Comparison of ENCODE assay signal across 12 cellular contexts in the genomic region with DNA sequence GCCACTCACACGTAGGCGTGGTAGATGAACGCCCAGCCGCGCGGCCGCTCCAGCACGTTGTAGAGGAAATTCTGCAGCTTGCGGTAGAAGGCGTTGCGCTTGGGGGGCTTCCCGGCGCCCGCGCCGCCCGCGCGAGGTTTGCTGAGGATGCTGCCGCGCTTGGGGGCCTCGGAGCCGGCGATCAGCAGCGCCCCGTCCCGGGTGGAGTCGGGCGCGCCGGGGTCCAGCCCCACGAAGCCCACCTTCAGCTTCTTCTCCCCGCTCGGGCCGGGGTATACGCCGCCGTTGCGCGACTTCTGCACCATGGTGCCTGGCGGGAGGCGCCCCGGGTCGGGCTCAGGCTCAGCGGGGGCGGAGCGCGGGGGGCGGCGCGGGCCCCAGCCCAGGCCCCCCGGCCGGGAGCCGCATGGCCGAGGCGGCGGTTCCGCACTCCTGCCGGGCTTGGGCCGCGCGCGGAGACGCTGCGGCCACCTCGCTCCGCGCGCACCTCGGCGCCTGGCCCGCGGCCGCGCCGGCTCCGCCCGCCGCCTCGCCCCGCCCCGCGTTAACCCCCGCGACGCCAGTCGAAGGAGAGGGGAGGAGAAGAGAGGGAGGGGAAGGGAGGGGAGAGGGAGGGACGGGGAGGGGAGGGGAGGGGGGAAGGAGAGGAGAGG. TPM values are rescaled to one million over a fixed set of nuclear protein-coding genes. Genes with fewer than 3 reads are reported as not detected.
DNase-seq lines count a peak whose midpoint lies in the region; ATAC-seq and TF ChIP-seq lines count a peak whose summit lies in the region.
"Had no signal": no experiment of that assay in that cellular context is flagged by ENCODE, and none has a peak within 500 bp of the region (broad histone marks: within the 10 kb centered on the region; RNA-seq: fewer than 3 reads in every experiment).

A gene (minus strand): TSS at position 497 of the 653 bp plus-strand sequence. CDS start 192 bp downstream, at position 305.

- H3K9me1 ChIP-seq in IMR-90 (ENCODE audit: insufficient read depth, low read length), result no peaks in the 10 kb centered on the region

- no peak within 1 kb of the TSS for H3K23ac ChIP-seq in IMR-90 (ENCODE audit: low read depth, low read length)
- peak within 1 kb of the TSS; percentile 85 for H3K23ac ChIP-seq in neuronal stem cell (ENCODE audit: low read depth, low read length, poor library complexity)

- H2BK5ac ChIP-seq in IMR-90 (ENCODE audit: low read depth, low read length, poor library complexity, severe bottlenecking) (no peak within 1 kb of the TSS), neuronal stem cell (ENCODE audit: low read length) (peak within 1 kb of the TSS; percentile 75)

- no peaks in the 10 kb centered on the region for H3K79me1 ChIP-seq in IMR-90 (ENCODE audit: low read depth in 1 of 2, low read length in 2 of 2)
- peaks cover 9% of the 10 kb centered on the region for H3K79me1 ChIP-seq in neuronal stem cell (ENCODE audit: low read depth, low read length)

- TF ChIP-seq CTCF in IMR-90 (conservative IDR thresholded peaks at IDR 0.05; ENCODE audit: low read depth, low read length), result no peak

- H3K4me2 ChIP-seq in IMR-90 (ENCODE audit: low read depth, low read length), result no peak within 1 kb of the TSS
- peak within 1 kb of the TSS; percentile 87 for H3K4me2 ChIP-seq in neuronal stem cell (ENCODE audit: insufficient read depth, low read length, poor library complexity, severe bottlenecking)

- no peaks in the 10 kb centered on the region; the same call in 1 of the 2 replicates for H4K20me1 ChIP-seq in IMR-90 (ENCODE audit: insufficient read depth, low read length)

- POLR2A ChIA-PET in IMR-90 (lab: Charles Lee; ENCODE audit: unreplicated experiment), result no interaction called here

- H2BK20ac ChIP-seq in IMR-90 (ENCODE audit: low read depth, low read length), result no peak within 1 kb of the TSS

- no peaks in the 10 kb centered on the region for H3K4me1 ChIP-seq in IMR-90 (ENCODE audit: control insufficient read depth, insufficient read depth, low read length)
- peaks cover 13% of the 10 kb centered on the region for H3K4me1 ChIP-seq in effector memory CD4-positive, alpha-beta T cell (ENCODE audit: control insufficient read depth, insufficient read depth, low read length, poor library complexity, severe bottlenecking)
- peaks cover 12 to 30% of the 10 kb centered on the region in 2 donors for H3K4me1 ChIP-seq in neuronal stem cell (ENCODE audit: control insufficient read depth in 2 of 2, insufficient read depth in 1 of 2, low read depth in 1 of 2, low read length in 2 of 2)

- H3K9me3 ChIP-seq in IMR-90 (ENCODE audit: control insufficient read depth, insufficient read depth, low read length) (no peaks in the 10 kb centered on the region), neuronal stem cell (replicated peaks in 1 of 2; ENCODE audit: control insufficient read depth in 2 of 2, insufficient read depth in 1 of 2, low read depth in 1 of 2, low read length in 2 of 2) (peaks cover 0 to 1% of the 10 kb centered on the region in 2 donors)
- H3K9me3 ChIP-seq in effector memory CD4-positive, alpha-beta T cell (ENCODE audit: control insufficient read depth, low read length), result no peaks in the 10 kb centered on the region
- H3K9me3 ChIP-seq: tibial nerve had no signal

- H3K27ac ChIP-seq in IMR-90 (ENCODE audit: insufficient read depth, low read length), result no peak within 1 kb of the TSS
- H3K27ac ChIP-seq in effector memory CD4-positive, alpha-beta T cell (ENCODE audit: insufficient read depth, low read length, poor library complexity, severe bottlenecking), result no peak within 1 kb of the TSS
- no peak within 1 kb of the TSS for H3K27ac ChIP-seq in neuronal stem cell (replicated peaks; ENCODE audit: low read length)
- H3K27ac ChIP-seq: tibial nerve had no signal

- intact Hi-C loops in IMR-90 (cut with micrococcal nuclease), result no loop called here

- H4K91ac ChIP-seq in IMR-90 (ENCODE audit: insufficient read depth, low read depth, low read length) (no peak within 1 kb of the TSS), neuronal stem cell (ENCODE audit: low read depth, low read length, poor library complexity) (no peak within 1 kb of the TSS)

- dilution Hi-C loops in IMR-90 (cut with HindIII; ENCODE audit: low sequenced_read_pairs, unreplicated experiment), result no loop called here

- ATAC-seq in IMR-90 (ENCODE audit: low read depth) (no peak; the same call in 1 of the 2 replicates), GM21576 (IDR thresholded peaks at IDR 0.05; ENCODE audit: unreplicated experiment) (no peak), HG03139 (IDR thresholded peaks at IDR 0.05; ENCODE audit: unreplicated experiment) (no peak)

- H2BK12ac ChIP-seq in neuronal stem cell (ENCODE audit: low read length), result no peak within 1 kb of the TSS

- no peak within 1 kb of the TSS for H2BK15ac ChIP-seq in IMR-90 (ENCODE audit: low read depth, low read length)
- H2BK15ac ChIP-seq in neuronal stem cell (ENCODE audit: low read length), result peak within 1 kb of the TSS; percentile 96

- H4K8ac ChIP-seq in IMR-90 (ENCODE audit: low read depth in 2 of 2, low read length in 2 of 2), result no peak within 1 kb of the TSS
- no peak within 1 kb of the TSS for H4K8ac ChIP-seq in neuronal stem cell (ENCODE audit: low read depth, low read length)

- H3K4me3 ChIP-seq in IMR-90 (ENCODE audit: insufficient read depth, low read depth, low read length) (no peak within 1 kb of the TSS), neuronal stem cell (ENCODE audit: low read length in 2 of 2) (peak within 1 kb of the TSS; percentile 90 to 94)
- peak within 1 kb of the TSS; percentile 39 for H3K4me3 ChIP-seq in effector memory CD4-positive, alpha-beta T cell (ENCODE audit: insufficient read depth, low read depth, low read length, poor library complexity, severe bottlenecking)
- H3K4me3 ChIP-seq: tibial nerve had no signal

- no peak for TF ChIP-seq RAD21 in IMR-90 (IDR thresholded peaks at IDR 0.05; ENCODE audit: low read length)

- no peak within 1 kb of the TSS for H2AK9ac ChIP-seq in IMR-90 (replicated peaks; ENCODE audit: low read depth, low read length, poor library complexity)

- 1% methylated on average over 31 of the region's 88 CpGs; no CpG with 5 or more reads in 1 of the 2 experiments for WGBS in IMR-90 (ENCODE audit: extremely low coverage in 2 of 2, insufficient read length in 1 of 2), 2 experiments
- WGBS in neuronal stem cell (ENCODE audit: extremely low coverage in 2 of 2, insufficient read length in 2 of 2, insufficient replicate concordance in 1 of 2), 2 donors, result no CpG with 5 or more reads among the region's 88 CpGs

- H3K14ac ChIP-seq in IMR-90 (replicated peaks; ENCODE audit: low read depth, low read length) (no peak within 1 kb of the TSS), neuronal stem cell (ENCODE audit: low read length) (peak within 1 kb of the TSS; percentile 75)

- BruUV-seq in IMR-90 (replicated peaks; lab: Mats Ljungman, UMichigan), result no TSS peak

- no peak within 1 kb of the TSS for H3K4ac ChIP-seq in IMR-90 (ENCODE audit: low read depth, low read length)
- H3K4ac ChIP-seq in neuronal stem cell (ENCODE audit: low read length), result peak within 1 kb of the TSS; percentile 23

- H3K27me3 ChIP-seq in IMR-90 (ENCODE audit: control insufficient read depth, insufficient read depth, low read length), result peaks cover 78% of the 10 kb centered on the region
- H3K27me3 ChIP-seq in effector memory CD4-positive, alpha-beta T cell (replicated peaks; ENCODE audit: control insufficient read depth, insufficient read depth, low read length, poor library complexity, severe bottlenecking), result peaks cover 48% of the 10 kb centered on the region
- H3K27me3 ChIP-seq in neuronal stem cell (ENCODE audit: control insufficient read depth in 3 of 3, insufficient read depth in 3 of 3, low read depth in 1 of 3, low read length in 3 of 3), result peaks cover 0 to 36% (median 17%) of the 10 kb centered on the region in 3 experiments

- peak; percentile 27 for DNase-seq in NCI-H146 (lab: John Stamatoyannopoulos, UW)
- DNase-seq in NCI-H146 treated with DMSO at 0.1 percent for 48 hours (lab: John Stamatoyannopoulos, UW; ENCODE audit: unreplicated experiment), result no peak
- DNase-seq in IMR-90, result no peak
- no peak for DNase-seq in effector memory CD4-positive, alpha-beta T cell
- DNase-seq in neuronal stem cell (ENCODE audit: low spot score), result no peak
- no peak for DNase-seq in SW 1271 (lab: John Stamatoyannopoulos, UW)
- DNase-seq: ACHN had no signal

- CTCF ChIA-PET in IMR-90 (lab: Yijun Ruan, JAX), result no interaction called here

- no peak within 1 kb of the TSS for H3K18ac ChIP-seq in IMR-90 (ENCODE audit: low read depth, low read length)
- peak within 1 kb of the TSS; percentile 93 for H3K18ac ChIP-seq in neuronal stem cell (ENCODE audit: low read length)

- H2AFZ ChIP-seq in IMR-90 (replicated peaks; ENCODE audit: low read length, poor library complexity), result peak within 1 kb of the TSS; percentile 51
- peak within 1 kb of the TSS; percentile 71 for H2AFZ ChIP-seq in neuronal stem cell (ENCODE audit: low read length)

- no peak within 1 kb of the TSS for H3K56ac ChIP-seq in IMR-90 (ENCODE audit: extremely low read depth, insufficient read depth, low read length)

- no peak within 1 kb of the TSS for H2BK120ac ChIP-seq in IMR-90 (ENCODE audit: low read depth, low read length)
- peak within 1 kb of the TSS; percentile 67 for H2BK120ac ChIP-seq in neuronal stem cell (ENCODE audit: low read depth, low read length)

- in situ Hi-C loops in IMR-90 (cut with MboI; ENCODE audit: low sequenced_read_pairs), result no loop called here

- no peak within 1 kb of the TSS for H4K5ac ChIP-seq in IMR-90 (ENCODE audit: low read depth, low read length)

- H3K36me3 ChIP-seq in IMR-90 (ENCODE audit: control insufficient read depth, insufficient read depth, low read length) (no peaks in the 10 kb centered on the region), neuronal stem cell (replicated peaks in 1 of 2; ENCODE audit: control insufficient read depth in 2 of 2, insufficient read depth in 2 of 2, low read length in 2 of 2) (peaks cover 0 to 20% of the 10 kb centered on the region in 2 donors)
- H3K36me3 ChIP-seq in effector memory CD4-positive, alpha-beta T cell (ENCODE audit: control insufficient read depth, insufficient read depth, low read length), result no peaks in the 10 kb centered on the region
- H3K36me3 ChIP-seq: tibial nerve had no signal

- H3K9ac ChIP-seq in IMR-90 (ENCODE audit: low read depth, low read length) (no peak within 1 kb of the TSS), neuronal stem cell (ENCODE audit: low read depth, low read length, poor library complexity) (peak within 1 kb of the TSS; percentile 95)

- H2AK5ac ChIP-seq in IMR-90 (ENCODE audit: low read depth, low read length) (no peak within 1 kb of the TSS), neuronal stem cell (ENCODE audit: low read depth, low read length) (peak within 1 kb of the TSS; percentile 52)

- no peak for TF ChIP-seq POLR2A in IMR-90 (IDR thresholded peaks at IDR 0.05; ENCODE audit: low read depth, low read length)

TF ChIP-seq in IMR-90, 13 proteins besides CTCF, POLR2A, EP300 and RAD21 (continues in another document):
- no peak for TF ChIP-seq CEBPB (IDR thresholded peaks at IDR 0.05; ENCODE audit: low read depth, low read length)

RNA-seq across cellular contexts. Expression of the gene that starts here (rescaled TPM):
- total RNA-seq in IMR-90 (2012; rRNA removed), result not detected in 2 replicates
- polyA plus RNA-seq in IMR-90 (2012; rRNA removed), result 0.02 TPM in 1 of 2 replicates, not detected in the other
- 0.25 TPM in 1 of 2 replicates, not detected in the other for polyA plus RNA-seq in IMR-90 (2012; cell fraction: cytosol; rRNA removed)
- polyA plus RNA-seq in IMR-90 (2012; cell fraction: nucleus; rRNA removed; ENCODE audit: low replicate concordance), result 0.07 TPM in 1 of 2 replicates, not detected in the other
- 79.3 TPM for polyA plus RNA-seq in neuronal stem cell (2013, experiment 1 of 2)
- polyA plus RNA-seq in neuronal stem cell (2013, experiment 2 of 2), result 73.4 TPM
- total RNA-seq: bronchial epithelial cell, fibroblast of villous mesenchyme, tibial nerve had no signal
